32 cellular contexts compared by ENCODE assay signal in the genomic region with DNA sequence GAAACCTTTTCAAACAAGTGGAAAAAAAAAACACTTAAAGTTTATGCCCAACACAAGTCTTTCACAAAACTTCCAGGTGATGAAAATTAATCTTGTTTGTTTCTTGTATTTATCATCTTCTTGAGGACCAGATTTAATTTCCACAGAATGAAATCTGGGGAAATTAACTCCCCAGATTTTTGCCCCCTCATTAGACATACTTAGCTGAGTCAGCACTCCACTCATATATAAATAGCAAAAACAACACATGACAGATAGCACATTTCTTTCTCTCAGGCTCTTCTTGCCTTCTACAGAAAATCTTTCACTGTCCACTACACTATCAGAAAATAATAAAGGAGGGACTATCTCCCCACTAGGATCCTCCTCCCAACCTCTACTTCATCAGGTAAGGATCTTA.
"Had no signal": no experiment of that assay in that cellular context is flagged by ENCODE, and none has a peak within 500 bp of the region (broad histone marks: within the 10 kb centered on the region; RNA-seq: fewer than 3 reads in every experiment).

No MANE protein-coding gene starts in this region.

- H3K9me3 Mint-ChIP-seq: dendritic cell treated with granulocyte-macrophage colony-stimulating factor and Interleukin-4, amounts not matched to agents 40 ng/mL and 50 ng/mL, for 4 days had no signal

- H3K27ac Mint-ChIP-seq: activated CD4-positive, alpha-beta T cell treated with anti-CD3 and anti-CD28 coated beads, Interleukin-2, amount 10 ng/mL, durations not matched to agents 7 days and 5 days; activated CD8-positive, alpha-beta T cell treated with anti-CD3 and anti-CD28 coated beads for 36 hours; activated naive CD8-positive, alpha-beta T cell; activated T-helper 17 cell treated with anti-CD3 and anti-CD28 coated beads, Interleukin-2, amount 50 U/mL, for 72 hours; dendritic cell treated with granulocyte-macrophage colony-stimulating factor and Interleukin-4, amounts not matched to agents 40 ng/mL and 50 ng/mL, for 4 days; T-helper 17 cell; WTC11 had no signal

- H3K27ac ChIP-seq: brain microvascular endothelial cell, coronary artery, dorsolateral prefrontal cortex, esophagus muscularis mucosa, foreskin keratinocyte, gastroesophageal sphincter, heart right ventricle, VCaP had no signal

- H3K4me1 ChIP-seq: esophagus muscularis mucosa, foreskin keratinocyte, gastroesophageal sphincter, heart right ventricle had no signal

- H3K4me3 ChIP-seq: coronary artery, dorsolateral prefrontal cortex, esophagus muscularis mucosa, gastroesophageal sphincter, heart right ventricle had no signal

- H3K4me3 Mint-ChIP-seq: activated CD4-positive, alpha-beta T cell treated with anti-CD3 and anti-CD28 coated beads, Interleukin-2, amount 10 ng/mL, durations not matched to agents 7 days and 5 days; activated CD8-positive, alpha-beta T cell treated with anti-CD3 and anti-CD28 coated beads for 36 hours; activated naive CD8-positive, alpha-beta T cell; activated T-cell treated with anti-CD3 and anti-CD28 coated beads, Interleukin-2, amount 50 U/mL, for 4 hours; activated T-helper 17 cell treated with anti-CD3 and anti-CD28 coated beads, Interleukin-2, amount 50 U/mL, for 72 hours; central memory CD8-positive, alpha-beta T cell; dendritic cell treated with granulocyte-macrophage colony-stimulating factor and Interleukin-4, amounts not matched to agents 40 ng/mL and 50 ng/mL, for 4 days; T-helper 17 cell; WTC11 had no signal

- H3K9me3 ChIP-seq: esophagus muscularis mucosa, gastroesophageal sphincter, heart right ventricle had no signal

- H3K36me3 Mint-ChIP-seq: activated naive CD8-positive, alpha-beta T cell had no signal

- FAIRE-seq: astrocyte, bronchial epithelial cell had no signal

- H3K36me3 ChIP-seq: brain microvascular endothelial cell, esophagus muscularis mucosa, gastroesophageal sphincter, heart right ventricle had no signal

- DNase-seq: activated CD4-positive, alpha-beta T cell treated with anti-CD3 and anti-CD28 coated beads for 1 hour; activated CD4-positive, alpha-beta T cell treated with anti-CD3 and anti-CD28 coated beads for 4 hours; activated CD4-positive, alpha-beta T cell treated with anti-CD3 and anti-CD28 coated beads, Interleukin-2, amount 10 ng/mL, durations not matched to agents 7 days and 5 days; activated CD4-positive, alpha-beta T cell treated with anti-CD3 and anti-CD28 coated beads, Interleukin-2, amount 50 U/mL, for 4 hours; activated CD8-positive, alpha-beta memory T cell treated with anti-CD3 and anti-CD28 coated beads for 24 hours; activated CD8-positive, alpha-beta T cell treated with anti-CD3 and anti-CD28 coated beads for 36 hours; activated effector memory CD4-positive, alpha-beta T cell treated with Interleukin-2 at 50 U/mL for 16 hours; activated gamma-delta T cell treated with Interleukin-2 at 50 U/mL for 16 hours; activated naive CD4-positive, alpha-beta T cell treated with anti-CD3 and anti-CD28 coated beads, Interleukin-2, amount 50 U/mL, for 16 hours; activated naive CD4-positive, alpha-beta T cell treated with Interleukin-2 at 50 U/mL for 16 hours; activated T-cell treated with anti-CD3 and anti-CD28 coated beads, Interleukin-2, amount 50 U/mL, for 4 hours; amniotic stem cell; anterior cingulate cortex; brain microvascular endothelial cell; dorsolateral prefrontal cortex; effector memory CD4-positive, alpha-beta T cell; erythroblast; foreskin keratinocyte; heart right ventricle; T-helper 1 cell; T-helper 17 cell had no signal

- H3K27me3 ChIP-seq: brain microvascular endothelial cell, dorsolateral prefrontal cortex, esophagus muscularis mucosa, foreskin keratinocyte, gastroesophageal sphincter, heart right ventricle had no signal

- H3K4me1 Mint-ChIP-seq: activated CD4-positive, alpha-beta T cell treated with anti-CD3 and anti-CD28 coated beads, Interleukin-2, amount 10 ng/mL, durations not matched to agents 7 days and 5 days; activated T-helper 17 cell treated with anti-CD3 and anti-CD28 coated beads, Interleukin-2, amount 50 U/mL, for 72 hours; central memory CD8-positive, alpha-beta T cell; T-helper 17 cell had no signal

- H3K27me3 Mint-ChIP-seq: activated CD4-positive, alpha-beta T cell treated with anti-CD3 and anti-CD28 coated beads, Interleukin-2, amount 10 ng/mL, durations not matched to agents 7 days and 5 days; activated CD8-positive, alpha-beta T cell treated with anti-CD3 and anti-CD28 coated beads for 36 hours; activated naive CD8-positive, alpha-beta T cell; activated T-helper 17 cell treated with anti-CD3 and anti-CD28 coated beads, Interleukin-2, amount 50 U/mL, for 72 hours; central memory CD8-positive, alpha-beta T cell; dendritic cell treated with granulocyte-macrophage colony-stimulating factor and Interleukin-4, amounts not matched to agents 40 ng/mL and 50 ng/mL, for 4 days; T-helper 17 cell had no signal

- ATAC-seq: activated CD8-positive, alpha-beta T cell treated with anti-CD3 and anti-CD28 coated beads for 36 hours; activated T-cell treated with anti-CD3 and anti-CD28 coated beads, Interleukin-2, amount 50 U/mL, for 4 hours; activated T-helper 17 cell treated with anti-CD3 and anti-CD28 coated beads, Interleukin-2, amount 50 U/mL, for 72 hours; foreskin keratinocyte; gastroesophageal sphincter; heart right ventricle; T-helper 17 cell had no signal
